ENCODE assay signal across 24 cellular contexts in genomic region chr1:20648946-20649345, GRCh38.
"Had no signal": no experiment of that assay in that cellular context is flagged by ENCODE, and none has a peak within 500 bp of the region (broad histone marks: within the 10 kb centered on the region; RNA-seq: fewer than 3 reads in every experiment).

No MANE protein-coding gene starts in this region.

- H3K9me3 Mint-ChIP-seq: activated B cell treated with CpG ODN at 0.5 μM for 24 hours; activated CD8-positive, alpha-beta T cell treated with anti-CD3 and anti-CD28 coated beads for 36 hours; activated T-cell treated with anti-CD3 and anti-CD28 coated beads, Interleukin-2, amount 50 U/mL, for 4 hours; effector memory CD8-positive, alpha-beta T cell; immature natural killer cell; memory B cell; naive thymus-derived CD4-positive, alpha-beta T cell; neural progenitor cell had no signal

- H3K4me1 Mint-ChIP-seq: activated B cell treated with CpG ODN at 0.5 μM for 24 hours; immature natural killer cell; memory B cell; naive thymus-derived CD4-positive, alpha-beta T cell; neural progenitor cell had no signal

- H3K4me3 Mint-ChIP-seq: activated B cell treated with CpG ODN at 0.5 μM for 24 hours; activated CD8-positive, alpha-beta T cell treated with anti-CD3 and anti-CD28 coated beads for 36 hours; activated T-cell treated with anti-CD3 and anti-CD28 coated beads, Interleukin-2, amount 50 U/mL, for 4 hours; effector memory CD8-positive, alpha-beta T cell; immature natural killer cell; memory B cell; naive thymus-derived CD4-positive, alpha-beta T cell; neural progenitor cell had no signal

- H3K27me3 Mint-ChIP-seq: activated B cell treated with CpG ODN at 0.5 μM for 24 hours; activated CD8-positive, alpha-beta T cell treated with anti-CD3 and anti-CD28 coated beads for 36 hours; effector memory CD8-positive, alpha-beta T cell; memory B cell; naive thymus-derived CD4-positive, alpha-beta T cell had no signal

- ATAC-seq: activated CD8-positive, alpha-beta T cell treated with anti-CD3 and anti-CD28 coated beads for 36 hours; activated T-cell treated with anti-CD3 and anti-CD28 coated beads, Interleukin-2, amount 50 U/mL, for 4 hours; effector memory CD8-positive, alpha-beta T cell; gastroesophageal sphincter; naive thymus-derived CD4-positive, alpha-beta T cell; right cardiac atrium had no signal

- H3K27ac Mint-ChIP-seq: activated B cell treated with CpG ODN at 0.5 μM for 24 hours; activated CD8-positive, alpha-beta T cell treated with anti-CD3 and anti-CD28 coated beads for 36 hours; effector memory CD8-positive, alpha-beta T cell; neural progenitor cell had no signal

- DNase-seq: activated B cell treated with CpG ODN at 0.5 μM for 24 hours; activated CD4-positive, alpha-beta T cell treated with anti-CD3 and anti-CD28 coated beads, Interleukin-2, amount 50 U/mL, for 1 hour; activated CD8-positive, alpha-beta T cell treated with anti-CD3 and anti-CD28 coated beads for 36 hours; activated naive CD4-positive, alpha-beta T cell; activated T-cell treated with anti-CD3 and anti-CD28 coated beads, Interleukin-2, amount 50 U/mL, for 4 hours; anterior cingulate cortex; dorsolateral prefrontal cortex; effector memory CD8-positive, alpha-beta T cell; erythroblast; head of caudate nucleus; hypothalamus; immature natural killer cell; kidney; midbrain; naive thymus-derived CD4-positive, alpha-beta T cell; right cardiac atrium; stimulated activated CD4-positive, alpha-beta T cell treated with anti-CD3 and anti-CD28 coated beads, Interleukin-15, amount 100 ng/mL, for 24 hours; stimulated activated CD4-positive, alpha-beta T cell treated with anti-CD3 and anti-CD28 coated beads, Interleukin-2, amount 100 ng/mL, for 24 hours; stimulated activated naive CD4-positive, alpha-beta T cell treated with Interleukin-2 at 50 U/mL for 16 hours; T-helper 2 cell; trophoblast cell had no signal
